Comparison of ENCODE assay signal across 8 cellular contexts in the genomic region with DNA sequence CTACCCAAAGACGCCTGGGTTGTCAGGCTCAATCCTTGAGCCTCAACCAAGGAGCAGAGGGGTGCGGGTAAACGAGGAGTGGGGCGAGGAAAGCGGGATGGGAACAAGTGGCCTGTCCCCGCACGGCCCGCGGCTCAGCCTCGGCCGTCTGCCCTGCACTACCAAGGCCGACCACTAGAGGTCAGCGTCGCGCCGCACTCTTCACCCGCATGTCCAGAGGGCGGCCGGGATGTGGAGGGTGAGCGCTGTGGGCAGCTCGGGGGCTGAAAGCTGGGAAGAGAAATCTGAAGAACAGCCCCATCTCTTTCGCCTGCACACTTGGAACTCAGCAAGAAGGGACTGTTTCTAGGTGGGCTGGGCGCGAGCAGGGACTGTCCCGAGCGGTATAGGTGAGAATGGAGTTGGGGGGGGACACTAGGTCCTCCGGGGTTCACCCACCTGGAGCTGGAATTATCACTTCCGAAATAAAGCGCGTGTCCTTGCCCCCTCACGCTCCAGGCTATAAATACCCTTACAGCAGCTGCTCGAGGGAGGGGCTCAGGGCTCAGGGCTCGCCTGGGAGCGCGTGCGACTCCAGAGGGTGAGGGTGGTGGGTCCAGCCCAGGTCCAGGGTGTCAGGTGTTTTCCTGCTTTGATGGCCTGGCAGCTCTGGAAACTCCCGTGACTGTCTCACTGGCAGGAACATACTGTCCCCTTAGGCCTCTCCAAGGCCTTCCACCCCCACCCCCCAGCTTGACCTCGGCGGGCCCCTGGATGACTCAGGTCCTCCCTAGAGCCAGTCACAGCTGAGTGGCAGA. TPM values are rescaled to one million over a fixed set of nuclear protein-coding genes. Genes with fewer than 3 reads are reported as not detected.
DNase-seq lines count a peak whose midpoint lies in the region; ATAC-seq and TF ChIP-seq lines count a peak whose summit lies in the region.

No MANE protein-coding gene starts in this region.

- ATAC-seq in HG02840 (IDR thresholded peaks at IDR 0.05; ENCODE audit: low FRiP score, unreplicated experiment): peak; percentile 70

- no peaks in the 10 kb centered on the region for H3K9me3 Mint-ChIP-seq in chondrocyte (ENCODE audit: low read depth)

- no peaks in the 10 kb centered on the region for H3K36me3 Mint-ChIP-seq in chondrocyte (ENCODE audit: low read depth)

- H3K4me1 Mint-ChIP-seq in chondrocyte (ENCODE audit: low read depth): peaks cover 18% of the 10 kb centered on the region

- peak; percentile 47 for DNase-seq in NK-92 treated with Interleukin-12 subunit alpha and Interleukin-12 subunit beta, amount 100 ng/mL, for 24 hours (lab: John Stamatoyannopoulos, UW)
- no peak for DNase-seq in NK-92 (lab: John Stamatoyannopoulos, UW; ENCODE audit: unreplicated experiment)
- peak; percentile 4 for DNase-seq in NCI-H146 treated with DMSO at 0.1 percent for 48 hours (lab: John Stamatoyannopoulos, UW; ENCODE audit: unreplicated experiment)
- peak; percentile 62 for DNase-seq in activated CD4-positive, alpha-beta T cell treated with anti-CD3 and anti-CD28 coated beads for 1 hour
- DNase-seq in chondrocyte (ENCODE audit: low spot score): no peak
- peak; percentile 69 for DNase-seq in kidney glomerular epithelial cell (lab: John Stamatoyannopoulos, UW)
- peak; percentile 83 for DNase-seq in stimulated activated CD4-positive, alpha-beta T cell treated with anti-CD3 and anti-CD28 coated beads, Interleukin-15, amount 100 ng/mL, for 24 hours

- H3K27ac Mint-ChIP-seq in chondrocyte (ENCODE audit: unreplicated experiment): peak overlapping the region; percentile 89

- TF ChIP-seq CTCF in chondrocyte (IDR thresholded peaks at IDR 0.05): peak; percentile 98

- peak overlapping the region; percentile 96 for H3K4me3 Mint-ChIP-seq in chondrocyte (ENCODE audit: unreplicated experiment)

- no peaks in the 10 kb centered on the region for H3K27me3 Mint-ChIP-seq in chondrocyte (ENCODE audit: low read depth)

RNA-seq across cellular contexts. Expression of a gene that starts 9.8 kb away (rescaled TPM):
- total RNA-seq in chondrocyte: 0.12 TPM in 1 of 3 replicates, not detected in the others

RNA-seq across cellular contexts. Expression of a gene that starts 14.6 kb away (rescaled TPM):
- total RNA-seq in chondrocyte: 4.3 to 7.9 TPM (median 6.4 TPM) in 3 replicates

RNA-seq across cellular contexts. Expression of a gene that starts 31.3 kb away (rescaled TPM):
- 0.26 to 0.70 TPM in 2 of 3 replicates, not detected in the other for total RNA-seq in chondrocyte

RNA-seq across cellular contexts. Expression of a gene that starts 38.3 kb away (rescaled TPM):
- 10.0 to 12.5 TPM (median 10.7 TPM) in 3 replicates for total RNA-seq in chondrocyte

Comparison
In these comparisons a context has a peak if more than half of its experiments do, and no peak if none do; other contexts are left out.
1. DNase-seq: peak in NK-92 treated with Interleukin-12 subunit alpha and Interleukin-12 subunit beta, amount 100 ng/mL, for 24 hours (single experiment), NCI-H146 treated with DMSO at 0.1 percent for 48 hours (single experiment), activated CD4-positive, alpha-beta T cell treated with anti-CD3 and anti-CD28 coated beads for 1 hour (single experiment), kidney glomerular epithelial cell (single experiment) and stimulated activated CD4-positive, alpha-beta T cell treated with anti-CD3 and anti-CD28 coated beads, Interleukin-15, amount 100 ng/mL, for 24 hours (single experiment); none in NK-92 (single experiment) and chondrocyte (single experiment).